In the genomic region with DNA sequence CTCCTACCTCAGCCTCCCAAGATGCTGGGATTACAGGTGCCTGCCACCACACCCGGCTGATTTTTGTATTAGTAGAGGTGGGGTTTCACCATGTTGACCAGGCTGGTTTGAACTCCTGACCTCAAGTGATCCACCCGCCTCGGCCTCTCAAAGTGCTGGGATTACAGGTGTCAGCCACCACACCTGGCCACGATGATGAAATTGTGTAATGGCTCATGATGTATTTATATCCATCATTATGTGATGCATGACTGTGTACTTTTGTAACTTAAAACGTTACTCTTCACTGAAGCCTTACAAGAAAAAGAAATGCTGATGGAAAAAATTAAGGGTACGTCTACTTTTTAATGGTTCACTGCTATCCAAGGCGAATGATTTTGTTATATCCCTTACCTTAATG, we compare ENCODE assay signal across 24 cellular contexts. TPM values are rescaled to one million over a fixed set of nuclear protein-coding genes. Genes with fewer than 3 reads are reported as not detected.
A peak's percentile ranks its signal among the peaks of the same experiment; 100 is the strongest.
DNase-seq lines count a peak whose midpoint lies in the region; ATAC-seq, FAIRE-seq and TF ChIP-seq lines count a peak whose summit lies in the region.
"Had no signal": no experiment of that assay in that cellular context is flagged by ENCODE, and none has a peak within 500 bp of the region (broad histone marks: within the 10 kb centered on the region; RNA-seq: fewer than 3 reads in every experiment).

No MANE protein-coding gene starts in this region.

- H3K27ac ChIP-seq in K562 (ENCODE audit: extremely low read depth, low read depth, low read length) (no peak overlapping the region), psoas muscle (peak overlapping the region; percentile 60)
- H3K27ac ChIP-seq: 22Rv1, BLaER1, C4-2B had no signal

- peaks cover 64% of the 10 kb centered on the region for H3K36me3 Mint-ChIP-seq in activated CD8-positive, alpha-beta T cell treated with anti-CD3 and anti-CD28 coated beads for 36 hours (ENCODE audit: low read depth)
- peaks cover 72% of the 10 kb centered on the region for H3K36me3 Mint-ChIP-seq in activated CD8-positive, alpha-beta T cell treated with anti-CD3 and anti-CD28 coated beads, Interleukin-2, amount 10 ng/mL, durations not matched to agents 7 days and 5 days (ENCODE audit: low read depth)

- H3K4me3 Mint-ChIP-seq in activated CD8-positive, alpha-beta T cell treated with anti-CD3 and anti-CD28 coated beads for 36 hours: no peak overlapping the region
- H3K4me3 Mint-ChIP-seq in activated CD8-positive, alpha-beta T cell treated with anti-CD3 and anti-CD28 coated beads, Interleukin-2, amount 10 ng/mL, durations not matched to agents 7 days and 5 days: no peak overlapping the region
- H3K4me3 Mint-ChIP-seq: B cell; CD4-positive, CD25-positive, alpha-beta regulatory T cell; CD8-positive, alpha-beta memory T cell; HFFc6 had no signal

- TF ChIP-seq POLR2A in K562 (conservative IDR thresholded peaks at IDR 0.05): no peak
- no peak for TF ChIP-seq POLR2A in GM12891 (IDR thresholded peaks at IDR 0.05; ENCODE audit: low read depth, low read length)

- H3K9me1 ChIP-seq in K562 (ENCODE audit: control insufficient read depth, insufficient read depth, low read length): no peaks in the 10 kb centered on the region

- POLR2A ChIA-PET in activated CD8-positive, alpha-beta T cell treated with anti-CD3 and anti-CD28 coated beads for 36 hours (lab: Charles Lee): no interaction called here
- POLR2A ChIA-PET in activated CD8-positive, alpha-beta T cell treated with anti-CD3 and anti-CD28 coated beads, Interleukin-2, amount 10 ng/mL, durations not matched to agents 7 days and 5 days (lab: Charles Lee): no interaction called here
- POLR2A ChIA-PET in K562 (lab: Yijun Ruan, JAX): no interaction called here

- TF ChIP-seq CTCF in activated CD8-positive, alpha-beta T cell treated with anti-CD3 and anti-CD28 coated beads for 36 hours (IDR thresholded peaks at IDR 0.05): no peak
- TF ChIP-seq CTCF in K562 (IDR thresholded peaks at IDR 0.05 in 2 of 3, conservative IDR thresholded peaks at IDR 0.05 in 1 of 3; ENCODE audit: insufficient read depth in 2 of 3, low read depth in 1 of 3, low read length in 3 of 3) (no peak), psoas muscle (IDR thresholded peaks at IDR 0.05) (no peak)

- H3K27me3 ChIP-seq in K562 (ENCODE audit: control insufficient read depth in 2 of 2, insufficient read depth in 2 of 2, low read length in 2 of 2): no peaks in the 10 kb centered on the region
- H3K27me3 ChIP-seq in psoas muscle (ENCODE audit: insufficient read depth in 3 of 3, low read length in 2 of 3): no peaks in the 10 kb centered on the region
- H3K27me3 ChIP-seq: BLaER1 had no signal

- no peak overlapping the region for H3K4me2 ChIP-seq in K562 (ENCODE audit: insufficient read depth, low read length)
- H3K4me2 ChIP-seq: BLaER1 had no signal

- H3K9me3 Mint-ChIP-seq in activated CD8-positive, alpha-beta T cell treated with anti-CD3 and anti-CD28 coated beads for 36 hours: no peaks in the 10 kb centered on the region
- H3K9me3 Mint-ChIP-seq in activated CD8-positive, alpha-beta T cell treated with anti-CD3 and anti-CD28 coated beads, Interleukin-2, amount 10 ng/mL, durations not matched to agents 7 days and 5 days (ENCODE audit: insufficient read depth): no peaks in the 10 kb centered on the region
- H3K9me3 Mint-ChIP-seq: CD4-positive, CD25-positive, alpha-beta regulatory T cell; CD8-positive, alpha-beta memory T cell; HFFc6 had no signal

- H3K79me2 ChIP-seq in K562 (ENCODE audit: control insufficient read depth, insufficient read depth, low read length): peaks cover 23% of the 10 kb centered on the region

- ATAC-seq in activated CD8-positive, alpha-beta T cell treated with anti-CD3 and anti-CD28 coated beads for 36 hours: no peak
- no peak for ATAC-seq in activated CD8-positive, alpha-beta T cell treated with anti-CD3 and anti-CD28 coated beads, Interleukin-2, amount 10 ng/mL, durations not matched to agents 7 days and 5 days
- ATAC-seq in K562: no peak
- peak; percentile 76 to 88 (median 84) for ATAC-seq in psoas muscle

- in situ Hi-C loops in K562 (cut with MboI): no loop called here

- no peak for TF ChIP-seq RAD21 in K562 (CRISPR knock-in tag; conservative IDR thresholded peaks at IDR 0.05 in 1 of 2, IDR thresholded peaks at IDR 0.05 in 1 of 2)

- no peak overlapping the region for H3K9ac ChIP-seq in K562 (ENCODE audit: insufficient read depth in 1 of 2, low read depth in 2 of 2, low read length in 2 of 2)
- H3K9ac ChIP-seq: BLaER1 had no signal

- FAIRE-seq in K562 (lab: Jason Lieb, UNC) (no peak), GM12891 (lab: Jason Lieb, UNC) (no peak)
- FAIRE-seq: A204.1, D721Med, GM12892, H54 had no signal

- TF ChIP-seq EP300 in K562 (IDR thresholded peaks at IDR 0.05; ENCODE audit: low read length): no peak

- peaks cover 93% of the 10 kb centered on the region for H3K36me3 ChIP-seq in K562 (ENCODE audit: control insufficient read depth, insufficient read depth, low read length)
- H3K36me3 ChIP-seq in psoas muscle (ENCODE audit: insufficient read depth in 1 of 2, low read depth in 1 of 2): peaks cover 8 to 100% of the 10 kb centered on the region in 2 donors

- no peaks in the 10 kb centered on the region; the same call in 1 of the 2 replicates for H4K20me1 ChIP-seq in K562 (replicated peaks; ENCODE audit: control insufficient read depth, insufficient read depth, low read length)

- H2AFZ ChIP-seq in K562 (ENCODE audit: low read depth, low read length): no peak overlapping the region

- no peak for DNase-seq in activated CD8-positive, alpha-beta T cell treated with anti-CD3 and anti-CD28 coated beads for 36 hours
- DNase-seq in activated CD8-positive, alpha-beta T cell treated with anti-CD3 and anti-CD28 coated beads, Interleukin-2, amount 10 ng/mL, durations not matched to agents 7 days and 5 days: no peak
- DNase-seq in K562 (ENCODE audit: extremely low read depth in 1 of 4, low spot score in 3 of 4): no peak
- DNase-seq in psoas muscle: no peak
- no peak for DNase-seq in GM12891 (ENCODE audit: insufficient read length, low spot score)
- DNase-seq in NCI-H146 treated with DMSO at 0.1 percent for 48 hours (lab: John Stamatoyannopoulos, UW; ENCODE audit: unreplicated experiment): no peak
- DNase-seq: CD4-positive, CD25-positive, alpha-beta regulatory T cell; CD8-positive, alpha-beta memory T cell; DMS 273 treated with DMSO at 0.1 percent for 48 hours; DMS79; EL; GF-D8; GOT3; HFFc6 had no signal

- CTCF ChIA-PET in activated CD8-positive, alpha-beta T cell treated with anti-CD3 and anti-CD28 coated beads for 36 hours (lab: Charles Lee): no interaction called here
- CTCF ChIA-PET in activated CD8-positive, alpha-beta T cell treated with anti-CD3 and anti-CD28 coated beads, Interleukin-2, amount 10 ng/mL, durations not matched to agents 7 days and 5 days (lab: Charles Lee): no interaction called here
- CTCF ChIA-PET in K562 (lab: Yijun Ruan, JAX; ENCODE audit: low intra/inter-chr PET ratio): no interaction called here

- H3K4me3 ChIP-seq in K562: no peak overlapping the region
- no peak overlapping the region for H3K4me3 ChIP-seq in psoas muscle
- H3K4me3 ChIP-seq: BLaER1, HAP-1 had no signal

- H3K9me3 ChIP-seq in K562 (replicated peaks; ENCODE audit: control insufficient read depth, insufficient read depth, low read depth, low read length): no peaks in the 10 kb centered on the region
- H3K9me3 ChIP-seq in psoas muscle: no peaks in the 10 kb centered on the region
- H3K9me3 ChIP-seq: BLaER1, HAP-1 had no signal

- H3K4me1 Mint-ChIP-seq in activated CD8-positive, alpha-beta T cell treated with anti-CD3 and anti-CD28 coated beads for 36 hours (ENCODE audit: low read depth): peaks cover 27% of the 10 kb centered on the region
- peaks cover 34% of the 10 kb centered on the region for H3K4me1 Mint-ChIP-seq in activated CD8-positive, alpha-beta T cell treated with anti-CD3 and anti-CD28 coated beads, Interleukin-2, amount 10 ng/mL, durations not matched to agents 7 days and 5 days (ENCODE audit: low read depth)

- 91% methylated on average over 7 of the region's 7 CpGs for WGBS in K562 (ENCODE audit: insufficient coverage, low coverage, missing lambda C conversion rate)
- 56 to 79% (median 62%) methylated on average over 7 of the region's 7 CpGs for WGBS in psoas muscle, 3 donors

- intact Hi-C loops in activated CD8-positive, alpha-beta T cell treated with anti-CD3 and anti-CD28 coated beads for 36 hours (cut with micrococcal nuclease): no loop called here
- intact Hi-C loops in K562 (cut with micrococcal nuclease) (no loop called here), psoas muscle (cut with DNase I) (loop anchor here in 1 of 2 donors (10.0 kb wide), 1 partner anchor 55 kb away; no protein-coding TSS in a partner anchor)

- H3K4me1 ChIP-seq in K562 (replicated peaks in 1 of 2; ENCODE audit: control insufficient read depth in 2 of 2, insufficient read depth in 2 of 2, low read length in 2 of 2): no peaks in the 10 kb centered on the region
- H3K4me1 ChIP-seq in psoas muscle: peaks cover 35% of the 10 kb centered on the region
- H3K4me1 ChIP-seq: BLaER1 had no signal

- H3K27ac Mint-ChIP-seq in activated CD8-positive, alpha-beta T cell treated with anti-CD3 and anti-CD28 coated beads for 36 hours: peak overlapping the region; percentile 20
- no peak overlapping the region for H3K27ac Mint-ChIP-seq in activated CD8-positive, alpha-beta T cell treated with anti-CD3 and anti-CD28 coated beads, Interleukin-2, amount 10 ng/mL, durations not matched to agents 7 days and 5 days
- H3K27ac Mint-ChIP-seq: B cell; CD4-positive, CD25-positive, alpha-beta regulatory T cell; HFFc6 had no signal

- H3K27me3 Mint-ChIP-seq in activated CD8-positive, alpha-beta T cell treated with anti-CD3 and anti-CD28 coated beads for 36 hours: no peaks in the 10 kb centered on the region
- no peaks in the 10 kb centered on the region for H3K27me3 Mint-ChIP-seq in activated CD8-positive, alpha-beta T cell treated with anti-CD3 and anti-CD28 coated beads, Interleukin-2, amount 10 ng/mL, durations not matched to agents 7 days and 5 days (ENCODE audit: low read depth)
- H3K27me3 Mint-ChIP-seq: B cell; CD4-positive, CD25-positive, alpha-beta regulatory T cell had no signal

- no TSS peak for BruUV-seq in K562 (replicated peaks; lab: Mats Ljungman, UMichigan)

RNA-seq across cellular contexts. Expression of a gene that starts 7.5 kb away (rescaled TPM):
- 100 to 1,000 TPM; 152 to 163 TPM for total RNA-seq in activated CD8-positive, alpha-beta T cell treated with anti-CD3 and anti-CD28 coated beads for 36 hours
- total RNA-seq in activated CD8-positive, alpha-beta T cell treated with anti-CD3 and anti-CD28 coated beads, Interleukin-2, amount 10 ng/mL, durations not matched to agents 7 days and 5 days: 100 to 1,000 TPM; 175 to 178 TPM
- total RNA-seq in K562 (2011; cell fraction: chromatin; rRNA removed; ENCODE audit: low replicate concordance): 242 and 417 TPM in 2 replicates
- 197 and 216 TPM in 2 replicates for total RNA-seq in K562 (2011; cell fraction: nucleolus; rRNA removed)
- total RNA-seq in K562 (2011; cell fraction: nucleoplasm; rRNA removed): 336 and 397 TPM in 2 replicates
- total RNA-seq in K562 (2014; rRNA removed): 129 TPM in 2 replicates
- total RNA-seq in K562 (2014; rRNA removed; fragmentation: Illumina TruSeq; extraction: Trizol): 176 and 198 TPM in 2 replicates
- 206 and 220 TPM in 2 replicates for total RNA-seq in K562 (2015; rRNA removed; fragmentation: Illumina TruSeq; extraction: Trizol)
- 211 and 243 TPM in 2 replicates for total RNA-seq in K562 (2021)
- polyA plus RNA-seq in K562 (2011; rRNA removed): 220 and 244 TPM in 2 replicates
- 83.0 and 130 TPM in 2 replicates for polyA plus RNA-seq in K562 (2011; cell fraction: cytosol; rRNA removed)
- polyA plus RNA-seq in K562 (2011; cell fraction: nucleus; rRNA removed): 341 and 531 TPM in 2 replicates
- polyA plus RNA-seq in K562 (2012): 176 and 348 TPM in 2 replicates
- 358 and 487 TPM in 2 replicates for polyA plus RNA-seq in K562 (2014; fragmentation: Illumina TruSeq; extraction: Trizol)
- 100 to 1,000 TPM; 122 to 285 TPM for polyA plus RNA-seq in K562 (2014; fragmentation: Nextera tagmentation; extraction: Ambion mirVana)
- polyA plus RNA-seq in K562 (2014; rRNA removed): 403 and 515 TPM in 2 replicates
- 180 and 229 TPM in 2 replicates for polyA minus RNA-seq in K562 (2011; rRNA and poly(A)+ RNA removed)
- polyA minus RNA-seq in K562 (2011; cell fraction: cytosol; rRNA and poly(A)+ RNA removed): 96.8 and 129 TPM in 2 replicates
- polyA minus RNA-seq in K562 (2011; cell fraction: nucleus; rRNA and poly(A)+ RNA removed): 160 and 216 TPM in 2 replicates
- total RNA-seq in psoas muscle: 100 to 1,000 TPM in 2 of 4 donors, 10 to 100 TPM in 2; 91.8 to 132 (median 103) TPM
- 100 to 1,000 TPM; 183 to 387 (median 258) TPM for polyA plus RNA-seq in psoas muscle
- 156 TPM for polyA plus RNA-seq in GM12891 (2012; ENCODE audit: low read depth, missing spikeins)

RNA-seq across cellular contexts. Expression of a gene that starts 27.1 kb away (rescaled TPM):
- not detected for total RNA-seq in activated CD8-positive, alpha-beta T cell treated with anti-CD3 and anti-CD28 coated beads for 36 hours
- total RNA-seq in activated CD8-positive, alpha-beta T cell treated with anti-CD3 and anti-CD28 coated beads, Interleukin-2, amount 10 ng/mL, durations not matched to agents 7 days and 5 days: under 1 TPM in 1 of 2 experiments, not detected in 1; 0.21 TPM
- total RNA-seq in K562 (2011; cell fraction: chromatin; rRNA removed; ENCODE audit: low replicate concordance): 0.49 and 1.1 TPM in 2 replicates
- 0.33 and 0.39 TPM in 2 replicates for total RNA-seq in K562 (2011; cell fraction: nucleolus; rRNA removed)
- total RNA-seq in K562 (2011; cell fraction: nucleoplasm; rRNA removed): 0.37 and 0.38 TPM in 2 replicates
- total RNA-seq in K562 (2014; rRNA removed): 0.08 TPM in 1 of 2 replicates, not detected in the other
- 0.07 TPM in 1 of 2 replicates, not detected in the other for total RNA-seq in K562 (2014; rRNA removed; fragmentation: Illumina TruSeq; extraction: Trizol)
- total RNA-seq in K562 (2015; rRNA removed; fragmentation: Illumina TruSeq; extraction: Trizol): not detected in 2 replicates
- 0.09 and 0.27 TPM in 2 replicates for total RNA-seq in K562 (2021)
- polyA plus RNA-seq in K562 (2011; rRNA removed): 0.03 TPM in 1 of 2 replicates, not detected in the other
- polyA plus RNA-seq in K562 (2011; cell fraction: cytosol; rRNA removed): 0.03 and 0.09 TPM in 2 replicates
- polyA plus RNA-seq in K562 (2011; cell fraction: nucleus; rRNA removed): 0.14 and 0.28 TPM in 2 replicates
- 0.76 and 1.9 TPM in 2 replicates for polyA plus RNA-seq in K562 (2012)
- polyA plus RNA-seq in K562 (2014; fragmentation: Illumina TruSeq; extraction: Trizol): not detected in 2 replicates
- under 1 TPM; 0.01 to 0.06 TPM for polyA plus RNA-seq in K562 (2014; fragmentation: Nextera tagmentation; extraction: Ambion mirVana)
- polyA plus RNA-seq in K562 (2014; rRNA removed): 0.11 and 0.23 TPM in 2 replicates
- not detected in 2 replicates for polyA minus RNA-seq in K562 (2011; rRNA and poly(A)+ RNA removed)
- not detected in 2 replicates for polyA minus RNA-seq in K562 (2011; cell fraction: cytosol; rRNA and poly(A)+ RNA removed)
- 0.11 and 0.13 TPM in 2 replicates for polyA minus RNA-seq in K562 (2011; cell fraction: nucleus; rRNA and poly(A)+ RNA removed)
- total RNA-seq in psoas muscle: not detected
- under 1 TPM in 1 of 3 donors, not detected in 2; 0.03 TPM for polyA plus RNA-seq in psoas muscle
- 3.0 TPM for polyA plus RNA-seq in GM12891 (2012; ENCODE audit: low read depth, missing spikeins)
- total RNA-seq: B cell; CD4-positive, CD25-positive, alpha-beta regulatory T cell had no signal
- polyA plus RNA-seq: AG04450; CD8-positive, alpha-beta memory T cell had no signal

RNA-seq across cellular contexts. Expression of a gene that starts 39.8 kb away (rescaled TPM):
- total RNA-seq in activated CD8-positive, alpha-beta T cell treated with anti-CD3 and anti-CD28 coated beads for 36 hours: 100 to 1,000 TPM; 240 TPM
- total RNA-seq in activated CD8-positive, alpha-beta T cell treated with anti-CD3 and anti-CD28 coated beads, Interleukin-2, amount 10 ng/mL, durations not matched to agents 7 days and 5 days: 100 to 1,000 TPM; 146 to 154 TPM
- total RNA-seq in K562 (2011; cell fraction: chromatin; rRNA removed; ENCODE audit: low replicate concordance): 25.5 and 107 TPM in 2 replicates
- total RNA-seq in K562 (2011; cell fraction: nucleolus; rRNA removed): 109 and 122 TPM in 2 replicates
- 64.7 and 103 TPM in 2 replicates for total RNA-seq in K562 (2011; cell fraction: nucleoplasm; rRNA removed)
- 93.2 and 164 TPM in 2 replicates for total RNA-seq in K562 (2014; rRNA removed)
- 36.1 and 40.4 TPM in 2 replicates for total RNA-seq in K562 (2014; rRNA removed; fragmentation: Illumina TruSeq; extraction: Trizol)
- 82.5 and 95.0 TPM in 2 replicates for total RNA-seq in K562 (2015; rRNA removed; fragmentation: Illumina TruSeq; extraction: Trizol)
- total RNA-seq in K562 (2021): 373 and 403 TPM in 2 replicates
- 51.5 and 53.4 TPM in 2 replicates for polyA plus RNA-seq in K562 (2011; rRNA removed)
- polyA plus RNA-seq in K562 (2011; cell fraction: cytosol; rRNA removed): 100 and 208 TPM in 2 replicates
- 62.9 and 103 TPM in 2 replicates for polyA plus RNA-seq in K562 (2011; cell fraction: nucleus; rRNA removed)
- polyA plus RNA-seq in K562 (2012): 211 and 367 TPM in 2 replicates
- polyA plus RNA-seq in K562 (2014; fragmentation: Illumina TruSeq; extraction: Trizol): 296 and 340 TPM in 2 replicates
- polyA plus RNA-seq in K562 (2014; fragmentation: Nextera tagmentation; extraction: Ambion mirVana): 10 to 100 TPM; 23.9 to 34.1 TPM
- 143 and 176 TPM in 2 replicates for polyA plus RNA-seq in K562 (2014; rRNA removed)
- 55.4 and 73.9 TPM in 2 replicates for polyA minus RNA-seq in K562 (2011; rRNA and poly(A)+ RNA removed)
- 241 and 294 TPM in 2 replicates for polyA minus RNA-seq in K562 (2011; cell fraction: cytosol; rRNA and poly(A)+ RNA removed)
- 35.8 and 45.7 TPM in 2 replicates for polyA minus RNA-seq in K562 (2011; cell fraction: nucleus; rRNA and poly(A)+ RNA removed)
- 100 to 1,000 TPM in 1 of 4 donors, 10 to 100 TPM in 3; 60.4 to 106 (median 74.9) TPM for total RNA-seq in psoas muscle
- 100 to 1,000 TPM in 1 of 3 donors, 10 to 100 TPM in 2; 69.6 to 163 (median 79.3) TPM for polyA plus RNA-seq in psoas muscle
- polyA plus RNA-seq in GM12891 (2012; ENCODE audit: low read depth, missing spikeins): 133 TPM

Comparison
In these comparisons a context has a peak if more than half of its experiments do, and no peak if none do; other contexts are left out.
1. ATAC-seq: peak in psoas muscle (4 of 4); none in activated CD8-positive, alpha-beta T cell treated with anti-CD3 and anti-CD28 coated beads for 36 hours (single experiment), activated CD8-positive, alpha-beta T cell treated with anti-CD3 and anti-CD28 coated beads, Interleukin-2, amount 10 ng/mL, durations not matched to agents 7 days and 5 days (single experiment) and K562 (single experiment).